Comparison of ENCODE assay signal across 8 cellular contexts in the genomic region with DNA sequence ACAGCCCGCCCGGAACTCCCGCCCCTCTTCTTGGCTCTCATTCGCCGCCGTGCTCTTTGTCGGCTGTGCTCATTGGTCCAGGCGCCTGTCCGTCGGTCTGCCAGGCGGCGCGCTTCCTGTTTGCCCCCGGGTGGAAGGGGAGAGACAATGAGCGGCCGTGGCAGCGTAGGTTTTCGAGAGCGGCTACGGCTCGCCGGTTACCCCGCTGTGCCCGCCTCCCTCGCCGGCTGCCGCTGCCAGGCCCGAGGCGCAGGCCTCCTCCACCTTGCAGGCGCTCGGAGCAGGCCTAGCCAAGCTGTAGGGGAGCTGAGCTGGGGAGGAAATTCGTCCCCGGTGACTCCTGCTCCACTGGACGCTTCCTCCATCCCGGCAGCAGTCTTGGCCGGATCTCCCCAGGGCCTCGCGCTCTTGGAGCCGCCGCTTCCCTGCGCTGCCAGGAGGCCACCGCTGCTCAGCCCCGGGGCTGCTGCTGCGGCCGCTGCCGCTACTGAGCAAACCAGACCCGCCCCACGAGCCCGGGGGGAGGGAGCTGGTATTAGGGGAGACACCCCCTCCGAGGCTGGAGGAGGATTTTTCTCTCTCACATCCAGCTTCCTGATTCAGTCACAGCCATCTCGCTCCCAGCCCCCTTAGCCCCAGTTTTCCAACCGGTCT.
DNase-seq lines count a peak whose midpoint lies in the region; ATAC-seq and TF ChIP-seq lines count a peak whose summit lies in the region.

A gene (minus strand): TSS at position 2 of the 654 bp plus-strand sequence. CDS start 202 bp downstream, outside the sequence.

- peak within 1 kb of the TSS; percentile 79 for H3K4me3 ChIP-seq in AG09309 (ENCODE audit: control insufficient read depth, low read depth, low read length)

- DNase-seq in AG09309 (ENCODE audit: low read depth) (peak; percentile 91), NCI-H446 treated with DMSO at 0.1 percent for 48 hours (lab: John Stamatoyannopoulos, UW) (peak; percentile 95), cerebellar cortex (ENCODE audit: low spot score) (peak; percentile 97), islet precursor cell (peak; percentile 98)
- peak; percentile 91 to 94 (median 93) for DNase-seq in stimulated activated CD4-positive, alpha-beta T cell treated with anti-CD3 and anti-CD28 coated beads, Interleukin-12 subunit alpha, Interleukin-12 subunit beta, amount 100 ng/mL, for 48 hours (ENCODE audit: low read depth in 2 of 3, low spot score in 1 of 3)

- no peak for TF ChIP-seq CTCF in AG09309 (IDR thresholded peaks at IDR 0.05; ENCODE audit: control insufficient read depth, insufficient read depth, low read depth, low read length, missing control alignments)

- peak; percentile 70 for ATAC-seq in GM19023 (IDR thresholded peaks at IDR 0.05; ENCODE audit: unreplicated experiment)
- ATAC-seq in HG03280 (IDR thresholded peaks at IDR 0.05; ENCODE audit: unreplicated experiment): peak; percentile 78
- ATAC-seq in activated CD4-positive, CD25-positive, alpha-beta regulatory T cell treated with anti-CD3 and anti-CD28 coated beads, Interleukin-2, amount 50 U/mL, for 24 hours: peak; percentile 78 to 79

Comparison
In these comparisons a context has a peak if more than half of its experiments do, and no peak if none do; other contexts are left out.
1. Peak in every context shown above with its lines: DNase-seq, ATAC-seq and H3K4me3 ChIP-seq.